ENCODE assay signal across 23 cellular contexts in genomic region chr9:120186276-120186675, GRCh38.
DNase-seq lines count a peak whose midpoint lies in the region; TF ChIP-seq lines count a peak whose summit lies in the region.
"Had no signal": no experiment of that assay in that cellular context is flagged by ENCODE, and none has a peak within 500 bp of the region (broad histone marks: within the 10 kb centered on the region; RNA-seq: fewer than 3 reads in every experiment).

No MANE protein-coding gene starts in this region.

- no peaks in the 10 kb centered on the region for H3K9me3 ChIP-seq in left ventricle myocardium inferior (replicated peaks)
- no peaks in the 10 kb centered on the region for H3K9me3 ChIP-seq in HAP-1
- H3K9me3 ChIP-seq: BE2C, MG63, SJCRH30 had no signal

- intact Hi-C loops in left ventricle myocardium inferior (cut with micrococcal nuclease), result no loop called here

- H3K27ac ChIP-seq in left ventricle myocardium inferior (replicated peaks), result no peak overlapping the region
- no peak overlapping the region for H3K27ac ChIP-seq in brain microvascular endothelial cell
- H3K27ac ChIP-seq: GM23248, SJCRH30 had no signal

- TF ChIP-seq CTCF in left ventricle myocardium inferior (IDR thresholded peaks at IDR 0.05; ENCODE audit: borderline replicate concordance), result no peak
- TF ChIP-seq CTCF in brain microvascular endothelial cell (IDR thresholded peaks at IDR 0.05; ENCODE audit: low read depth, low read length, missing control alignments), result no peak
- no peak for TF ChIP-seq CTCF in GM13976 (IDR thresholded peaks at IDR 0.05; ENCODE audit: borderline replicate concordance, control extremely low read depth, extremely low read depth, insufficient read depth, missing control alignments)

- H3K36me3 ChIP-seq in left ventricle myocardium inferior, result no peaks in the 10 kb centered on the region
- no peaks in the 10 kb centered on the region for H3K36me3 ChIP-seq in brain microvascular endothelial cell (replicated peaks)
- H3K36me3 ChIP-seq in HAP-1 (replicated peaks), result no peaks in the 10 kb centered on the region
- H3K36me3 ChIP-seq: BE2C, MG63, SJCRH30 had no signal

- H3K4me3 ChIP-seq in left ventricle myocardium inferior (no peak overlapping the region), brain microvascular endothelial cell (ENCODE audit: low read depth, low read length) (no peak overlapping the region), HAP-1 (no peak overlapping the region)
- H3K4me3 ChIP-seq: GM23248, MG63, SJCRH30 had no signal

- peak; percentile 64 for DNase-seq in COR-L47 (lab: John Stamatoyannopoulos, UW)
- peak; percentile 76 for DNase-seq in NCI-H1092 treated with DMSO at 0.1 percent for 48 hours (lab: John Stamatoyannopoulos, UW)
- DNase-seq in NCI-H446 treated with DMSO at 0.1 percent for 48 hours (lab: John Stamatoyannopoulos, UW), result peak; percentile 73
- DNase-seq in cerebellum (ENCODE audit: low spot score), result peak; percentile 82
- DNase-seq in left ventricle myocardium inferior, result no peak
- no peak for DNase-seq in brain microvascular endothelial cell
- no peak for DNase-seq in GM13976 (ENCODE audit: low spot score)
- no peak for DNase-seq in HAP-1 (ENCODE audit: low spot score in 2 of 2)
- DNase-seq: 8988T, ACHN, BE2C, DMS153, DND-41, GM23248, H7, KBM-7, MG63, NCI-H1417, NCI-H1694, NCI-H2107, NCI-H526, PC-3, SJCRH30 had no signal

- in situ Hi-C loops in brain microvascular endothelial cell (cut with HindIII; ENCODE audit: low pct_ligation_motif_present, low sequenced_read_pairs), result no loop called here
- in situ Hi-C loops in GM13976 (cut with MboI; ENCODE audit: low sequenced_read_pairs, unreplicated experiment), result no loop called here
- in situ Hi-C loops in HAP-1 (cut with MboI; ENCODE audit: low sequenced_read_pairs), result no loop called here

- H3K27me3 ChIP-seq in left ventricle myocardium inferior (ENCODE audit: low read depth) (peaks cover 41% of the 10 kb centered on the region), brain microvascular endothelial cell (replicated peaks) (no peaks in the 10 kb centered on the region), HAP-1 (ENCODE audit: low read depth) (no peaks in the 10 kb centered on the region)
- H3K27me3 ChIP-seq: MG63 had no signal

- H3K4me1 ChIP-seq in left ventricle myocardium inferior (no peaks in the 10 kb centered on the region), HAP-1 (no peaks in the 10 kb centered on the region)
- H3K4me1 ChIP-seq: BE2C, SJCRH30 had no signal

Comparison
In these comparisons a context has a peak if more than half of its experiments do, and no peak if none do; other contexts are left out.
1. DNase-seq: peak in COR-L47 (single experiment), NCI-H1092 treated with DMSO at 0.1 percent for 48 hours (single experiment), NCI-H446 treated with DMSO at 0.1 percent for 48 hours (single experiment) and cerebellum (single experiment); none in left ventricle myocardium inferior (single experiment), brain microvascular endothelial cell (single experiment), GM13976 (single experiment) and HAP-1 (0 of 2).